13 cellular contexts compared by ENCODE assay signal in genomic region chr5:171055881-171056454, GRCh38.
"Had no signal": no experiment of that assay in that cellular context is flagged by ENCODE, and none has a peak within 500 bp of the region (broad histone marks: within the 10 kb centered on the region; RNA-seq: fewer than 3 reads in every experiment).

No MANE protein-coding gene starts in this region.

- H3K27me3 ChIP-seq: gastrocnemius medialis, heart right ventricle, suprapubic skin, upper lobe of left lung had no signal

- DNase-seq: activated CD4-positive, alpha-beta T cell treated with anti-CD3 and anti-CD28 coated beads, Interleukin-2, amount 50 U/mL, for 1 hour; activated T-cell treated with anti-CD3 and anti-CD28 coated beads for 4 hours; amniotic stem cell; cerebellar nuclear complex; dermis blood vessel endothelial cell; gastrocnemius medialis; heart right ventricle; stimulated activated CD4-positive, alpha-beta T cell treated with anti-CD3 and anti-CD28 coated beads, Interleukin-4, amount 100 ng/mL, for 1 hour; stimulated activated CD8-positive, alpha-beta memory T cell treated with anti-CD3 and anti-CD28 coated beads, Interleukin-4, amount 100 ng/mL, for 48 hours; stimulated activated naive CD8-positive, alpha-beta T cell treated with anti-CD3 and anti-CD28 coated beads, Interleukin-15, Interleukin-2, amounts not matched to agents 100 U/mL and 50 U/mL, for 24 hours; T-helper 17 cell; upper lobe of left lung had no signal

- H3K4me3 ChIP-seq: gastrocnemius medialis, heart right ventricle, suprapubic skin, upper lobe of left lung had no signal

- H3K27ac ChIP-seq: gastrocnemius medialis, heart right ventricle, suprapubic skin, upper lobe of left lung had no signal

- H3K36me3 ChIP-seq: gastrocnemius medialis, suprapubic skin, upper lobe of left lung had no signal

- H3K4me1 ChIP-seq: gastrocnemius medialis, heart right ventricle, suprapubic skin, upper lobe of left lung had no signal
